In the genomic region with DNA sequence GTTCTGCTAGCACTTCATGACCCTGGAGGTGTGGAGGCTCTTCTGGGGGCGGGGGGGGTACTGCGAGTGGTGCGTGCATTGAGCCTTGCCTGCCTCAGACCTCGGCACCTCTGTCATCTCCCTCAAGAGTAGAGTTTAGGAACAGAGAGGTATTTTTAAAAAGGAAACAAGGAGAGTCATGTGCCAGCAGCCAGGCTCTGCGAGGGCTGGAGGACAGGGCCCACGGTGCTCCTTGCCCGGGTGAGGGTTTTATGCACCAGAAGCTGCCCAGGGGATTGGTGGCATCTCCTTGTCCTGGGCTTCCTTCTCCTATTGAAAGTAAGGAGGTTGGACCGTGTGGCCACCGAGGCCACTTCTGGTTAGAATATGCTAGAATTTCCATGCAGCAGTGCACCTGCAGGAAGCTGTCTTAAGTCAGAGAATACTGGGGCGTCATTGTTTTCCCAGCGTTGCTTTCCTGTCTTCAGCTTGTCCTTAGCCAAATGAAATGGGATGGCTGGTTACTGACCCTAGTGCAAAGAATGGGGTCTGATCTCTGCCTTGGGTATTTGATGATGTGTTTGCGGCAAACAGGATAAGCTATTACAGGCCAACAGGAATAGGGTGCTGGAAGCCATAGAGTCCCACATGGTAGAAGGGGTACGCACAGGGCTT, we compare ENCODE assay signal across 20 cellular contexts. TPM values are rescaled to one million over a fixed set of nuclear protein-coding genes. Genes with fewer than 3 reads are reported as not detected.
DNase-seq lines count a peak whose midpoint lies in the region; ATAC-seq, FAIRE-seq and TF ChIP-seq lines count a peak whose summit lies in the region.
"Had no signal": no experiment of that assay in that cellular context is flagged by ENCODE, and none has a peak within 500 bp of the region (broad histone marks: within the 10 kb centered on the region; RNA-seq: fewer than 3 reads in every experiment).

No MANE protein-coding gene starts in this region.

- H3K9me3 ChIP-seq in SK-N-MC (ENCODE audit: low read depth, low read length) (no peaks in the 10 kb centered on the region), HepG2 (ENCODE audit: low read length) (no peaks in the 10 kb centered on the region), upper lobe of right lung (no peaks in the 10 kb centered on the region)

- peaks cover 21% of the 10 kb centered on the region for H3K27me3 Mint-ChIP-seq in activated naive CD8-positive, alpha-beta T cell treated with anti-CD3 and anti-CD28 coated beads, Interleukin-2, amount 10 ng/mL, durations not matched to agents 7 days and 5 days
- H3K27me3 Mint-ChIP-seq in activated naive CD8-positive, alpha-beta T cell treated with anti-CD3 and anti-CD28 coated beads for 36 hours, result peaks cover 68% of the 10 kb centered on the region

- H3K4me1 ChIP-seq in HepG2 (ENCODE audit: insufficient read depth, low read length), result peaks cover 48% of the 10 kb centered on the region
- peaks cover 11% of the 10 kb centered on the region for H3K4me1 ChIP-seq in upper lobe of right lung

- no peak overlapping the region for H3K9ac ChIP-seq in SK-N-MC (ENCODE audit: insufficient read length)
- H3K9ac ChIP-seq in HepG2 (ENCODE audit: insufficient read depth, low read depth, low read length), result no peak overlapping the region

- H3K4me3 ChIP-seq in SK-N-MC (no peak overlapping the region), HepG2 (replicated peaks in 1 of 3; ENCODE audit: insufficient read depth in 1 of 3, low read depth in 2 of 3, low read length in 3 of 3) (no peak overlapping the region), upper lobe of right lung (no peak overlapping the region)
- H3K4me3 ChIP-seq: K562 had no signal

- TF ChIP-seq POLR2A in HepG2 (IDR thresholded peaks at IDR 0.05; ENCODE audit: insufficient read depth in 1 of 2, low read depth in 2 of 2, low read length in 2 of 2), result no peak; a peak in 1 of 4 replicates

- H3K4me1 Mint-ChIP-seq in activated naive CD8-positive, alpha-beta T cell treated with anti-CD3 and anti-CD28 coated beads, Interleukin-2, amount 10 ng/mL, durations not matched to agents 7 days and 5 days, result peaks cover 32% of the 10 kb centered on the region
- H3K4me1 Mint-ChIP-seq in activated naive CD8-positive, alpha-beta T cell treated with anti-CD3 and anti-CD28 coated beads for 36 hours, result peaks cover 24% of the 10 kb centered on the region

- H3K27ac Mint-ChIP-seq in activated naive CD8-positive, alpha-beta T cell treated with anti-CD3 and anti-CD28 coated beads, Interleukin-2, amount 10 ng/mL, durations not matched to agents 7 days and 5 days, result no peak overlapping the region
- H3K27ac Mint-ChIP-seq in activated naive CD8-positive, alpha-beta T cell treated with anti-CD3 and anti-CD28 coated beads for 36 hours, result no peak overlapping the region

- peaks cover 65% of the 10 kb centered on the region for H3K36me3 ChIP-seq in SK-N-MC (ENCODE audit: insufficient read depth, low read length)
- H3K36me3 ChIP-seq in HepG2 (replicated peaks in 1 of 2; ENCODE audit: control insufficient read depth in 1 of 2, insufficient read depth in 2 of 2, low read length in 2 of 2), result peaks cover 23 to 35% of the 10 kb centered on the region in 2 experiments
- H3K36me3 ChIP-seq in upper lobe of right lung, result no peaks in the 10 kb centered on the region

- FAIRE-seq in HepG2 (lab: Jason Lieb, UNC), result no peak
- FAIRE-seq: HTR-8/SVneo, K562 had no signal

- H3K27ac ChIP-seq in SK-N-MC (0 out of 2 replicates have a peak overlapping the region, but pooled peaks have one; percentile 25), HepG2 (ENCODE audit: extremely low read length, insufficient read depth, low read length) (no peak overlapping the region), upper lobe of right lung (no peak overlapping the region)

- CTCF ChIA-PET in HepG2 (lab: Yijun Ruan, JAX; ENCODE audit: low intra/inter-chr PET ratio, low total read pairs), result no interaction called here

- peaks cover 4% of the 10 kb centered on the region for H3K36me3 Mint-ChIP-seq in activated naive CD8-positive, alpha-beta T cell treated with anti-CD3 and anti-CD28 coated beads, Interleukin-2, amount 10 ng/mL, durations not matched to agents 7 days and 5 days
- H3K36me3 Mint-ChIP-seq in activated naive CD8-positive, alpha-beta T cell treated with anti-CD3 and anti-CD28 coated beads for 36 hours, result no peaks in the 10 kb centered on the region
- H3K36me3 Mint-ChIP-seq: CD4-positive, alpha-beta memory T cell had no signal

- no peak for DNase-seq in activated naive CD8-positive, alpha-beta T cell treated with anti-CD3 and anti-CD28 coated beads, Interleukin-2, amount 10 ng/mL, durations not matched to agents 7 days and 5 days
- no peak for DNase-seq in activated naive CD8-positive, alpha-beta T cell treated with anti-CD3 and anti-CD28 coated beads for 36 hours
- no peak for DNase-seq in SK-N-MC (ENCODE audit: low read depth, low spot score)
- no peak for DNase-seq in HepG2 (ENCODE audit: low spot score)
- DNase-seq in upper lobe of right lung, result peak; percentile 36
- DNase-seq in C1 segment of cervical spinal cord (lab: John Stamatoyannopoulos, UW), result no peak
- DNase-seq: 8988T; CD4-positive, alpha-beta memory T cell; NCI-H1092 treated with DMSO at 0.1 percent for 48 hours; NCI-H1694; NCI-H69; NK-92 treated with Interleukin-12 subunit alpha and Interleukin-12 subunit beta, amount 100 ng/mL, for 24 hours; PC-3 had no signal

- 99% methylated on average over 13 of the region's 13 CpGs for WGBS in HepG2 (ENCODE audit: low lambda C conversion rate)

- no peak for TF ChIP-seq RAD21 in HepG2 (CRISPR knock-in tag; IDR thresholded peaks at IDR 0.05)

- intact Hi-C loops in HepG2 (cut with micrococcal nuclease; ENCODE audit: unreplicated experiment), result no loop called here
- intact Hi-C loops in upper lobe of right lung (cut with DNase I), result loop anchor here (10.0 kb wide), 2 partner anchors 134 to 194 kb away; no protein-coding TSS in a partner anchor

- H2AFZ ChIP-seq in HepG2 (ENCODE audit: low read length), result no peak overlapping the region

- H4K20me1 ChIP-seq in HepG2 (ENCODE audit: insufficient read depth, low read length), result peaks cover 22% of the 10 kb centered on the region; the same call in 1 of the 2 replicates

- peak overlapping the region; percentile 59 for H3K4me3 Mint-ChIP-seq in activated naive CD8-positive, alpha-beta T cell treated with anti-CD3 and anti-CD28 coated beads, Interleukin-2, amount 10 ng/mL, durations not matched to agents 7 days and 5 days
- H3K4me3 Mint-ChIP-seq in activated naive CD8-positive, alpha-beta T cell treated with anti-CD3 and anti-CD28 coated beads for 36 hours, result no peak overlapping the region
- H3K4me3 Mint-ChIP-seq: CD4-positive, alpha-beta memory T cell had no signal

- ATAC-seq in activated naive CD8-positive, alpha-beta T cell treated with anti-CD3 and anti-CD28 coated beads, Interleukin-2, amount 10 ng/mL, durations not matched to agents 7 days and 5 days (ENCODE audit: low read depth), result no peak
- ATAC-seq in HepG2 (no peak), upper lobe of right lung (no peak), HG03469 (IDR thresholded peaks at IDR 0.05; ENCODE audit: unreplicated experiment) (no peak), HG03175 (IDR thresholded peaks at IDR 0.05; ENCODE audit: unreplicated experiment) (no peak)
- ATAC-seq: HCT116, K562, PC-3 had no signal

- POLR2A ChIA-PET in activated naive CD8-positive, alpha-beta T cell treated with anti-CD3 and anti-CD28 coated beads, Interleukin-2, amount 10 ng/mL, durations not matched to agents 7 days and 5 days (lab: Charles Lee), result interaction anchor here (1.1 to 2.0 kb wide), 3 partner anchors 16 to 58 kb away, joined by 3 to 10 read pairs (median 5); partner anchors contain the start of genes CBX4 and CBX8
- POLR2A ChIA-PET in HepG2 (lab: Yijun Ruan, JAX), result interaction anchor here (1.0 to 1.6 kb wide), 2 partner anchors 16 to 21 kb away, joined by 3 to 6 read pairs; partner anchors contain the start of gene CBX8

- in situ Hi-C loops in HepG2 (cut with HindIII; ENCODE audit: extremely low pct_ligation_motif_present, low pct_unique_long_range_greater_than_20kb), result no loop called here

- H3K9me3 Mint-ChIP-seq in activated naive CD8-positive, alpha-beta T cell treated with anti-CD3 and anti-CD28 coated beads, Interleukin-2, amount 10 ng/mL, durations not matched to agents 7 days and 5 days, result no peaks in the 10 kb centered on the region
- H3K9me3 Mint-ChIP-seq in activated naive CD8-positive, alpha-beta T cell treated with anti-CD3 and anti-CD28 coated beads for 36 hours, result no peaks in the 10 kb centered on the region

- no peak for TF ChIP-seq CTCF in HepG2 (CRISPR knock-in tag; IDR thresholded peaks at IDR 0.05)
- TF ChIP-seq CTCF in upper lobe of right lung (IDR thresholded peaks at IDR 0.05), result no peak

- no TSS peak for BruUV-seq in HepG2 (replicated peaks; lab: Mats Ljungman, UMichigan)

- no peak overlapping the region for H3K4me2 ChIP-seq in HepG2 (ENCODE audit: low read depth, low read length)

- peaks cover 16% of the 10 kb centered on the region for H3K79me2 ChIP-seq in HepG2 (ENCODE audit: insufficient read depth, low read length)

- TF ChIP-seq EP300 in HepG2 (IDR thresholded peaks at IDR 0.05; ENCODE audit: low read depth in 2 of 2, low read length in 2 of 2) (no peak), HepG2 (CRISPR knock-in tag; IDR thresholded peaks at IDR 0.05; ENCODE audit: borderline replicate concordance) (no peak)

- H3K27me3 ChIP-seq in HepG2 (ENCODE audit: control insufficient read depth in 1 of 2, insufficient read depth in 2 of 2, low read length in 2 of 2) (no peaks in the 10 kb centered on the region), upper lobe of right lung (peaks cover 54% of the 10 kb centered on the region)

RNA-seq across cellular contexts. Expression of gene CBX2, which starts 3.2 kb away (rescaled TPM):
- total RNA-seq in activated naive CD8-positive, alpha-beta T cell treated with anti-CD3 and anti-CD28 coated beads, Interleukin-2, amount 10 ng/mL, durations not matched to agents 7 days and 5 days, result 1 to 10 TPM; 9.2 to 9.6 TPM
- 1 to 10 TPM; 5.2 to 5.4 TPM for total RNA-seq in activated naive CD8-positive, alpha-beta T cell treated with anti-CD3 and anti-CD28 coated beads for 36 hours
- total RNA-seq in HepG2 (2016; rRNA removed; fragmentation: Illumina TruSeq; extraction: Trizol) (13.0 and 14.5 TPM in 2 replicates), upper lobe of right lung (3.4 TPM)
- total RNA-seq in HepG2 (2016; cell fraction: cytosol; rRNA removed; fragmentation: Illumina TruSeq; extraction: Trizol; ENCODE audit: low read depth), result 6.8 and 7.5 TPM in 2 replicates
- total RNA-seq in HepG2 (2016; cell fraction: insoluble cytoplasmic fraction; rRNA removed; fragmentation: Illumina TruSeq; extraction: Trizol), result 11.8 and 15.7 TPM in 2 replicates
- 9.1 and 10.9 TPM in 2 replicates for total RNA-seq in HepG2 (2016; cell fraction: membrane; rRNA removed; fragmentation: Illumina TruSeq; extraction: Trizol)
- 11.8 and 14.3 TPM in 2 replicates for total RNA-seq in HepG2 (2016; cell fraction: nucleus; rRNA removed; fragmentation: Illumina TruSeq; extraction: Trizol)
- polyA plus RNA-seq in HepG2 (2011; rRNA removed), result 31.1 and 40.2 TPM in 2 replicates
- polyA plus RNA-seq in HepG2 (2011; cell fraction: cytosol; rRNA removed), result 25.9 and 34.2 TPM in 2 replicates
- 90.7 and 95.7 TPM in 2 replicates for polyA plus RNA-seq in HepG2 (2011; cell fraction: nucleus; rRNA removed)
- polyA plus RNA-seq in HepG2 (2012), result 41.2 and 46.2 TPM in 2 replicates
- 4.2 and 5.6 TPM in 2 replicates for polyA plus RNA-seq in HepG2 (2016; cell fraction: cytosol; fragmentation: Illumina TruSeq; extraction: Trizol; ENCODE audit: low read depth)
- polyA plus RNA-seq in HepG2 (2016; cell fraction: insoluble cytoplasmic fraction; fragmentation: Illumina TruSeq; extraction: Trizol; ENCODE audit: low read depth), result 9.1 and 12.0 TPM in 2 replicates
- 3.9 and 6.0 TPM in 2 replicates for polyA plus RNA-seq in HepG2 (2016; cell fraction: membrane; fragmentation: Illumina TruSeq; extraction: Trizol; ENCODE audit: low read depth)
- polyA plus RNA-seq in HepG2 (2016; cell fraction: nucleus; fragmentation: Illumina TruSeq; extraction: Trizol; ENCODE audit: insufficient read depth, low read depth), result 18.6 and 21.1 TPM in 2 replicates
- polyA minus RNA-seq in HepG2 (2011; rRNA and poly(A)+ RNA removed; ENCODE audit: low replicate concordance), result 42.9 and 69.2 TPM in 2 replicates
- polyA minus RNA-seq in HepG2 (2011; cell fraction: cytosol; rRNA and poly(A)+ RNA removed), result 31.2 and 31.6 TPM in 2 replicates
- 17.8 and 22.4 TPM in 2 replicates for polyA minus RNA-seq in HepG2 (2011; cell fraction: nucleus; rRNA and poly(A)+ RNA removed)
- polyA plus RNA-seq: CD4-positive, alpha-beta memory T cell had no signal

RNA-seq across cellular contexts. Expression of gene CBX8, which starts 15.7 kb away (rescaled TPM):
- 1 to 10 TPM; 4.9 to 5.5 TPM for total RNA-seq in activated naive CD8-positive, alpha-beta T cell treated with anti-CD3 and anti-CD28 coated beads, Interleukin-2, amount 10 ng/mL, durations not matched to agents 7 days and 5 days
- total RNA-seq in activated naive CD8-positive, alpha-beta T cell treated with anti-CD3 and anti-CD28 coated beads for 36 hours, result 1 to 10 TPM; 3.5 to 4.1 TPM
- 12.0 and 12.6 TPM in 2 replicates for total RNA-seq in HepG2 (2016; rRNA removed; fragmentation: Illumina TruSeq; extraction: Trizol)
- 1.3 and 2.4 TPM in 2 replicates for total RNA-seq in HepG2 (2016; cell fraction: cytosol; rRNA removed; fragmentation: Illumina TruSeq; extraction: Trizol; ENCODE audit: low read depth)
- 12.8 and 13.5 TPM in 2 replicates for total RNA-seq in HepG2 (2016; cell fraction: insoluble cytoplasmic fraction; rRNA removed; fragmentation: Illumina TruSeq; extraction: Trizol)
- 4.8 and 5.6 TPM in 2 replicates for total RNA-seq in HepG2 (2016; cell fraction: membrane; rRNA removed; fragmentation: Illumina TruSeq; extraction: Trizol)
- total RNA-seq in HepG2 (2016; cell fraction: nucleus; rRNA removed; fragmentation: Illumina TruSeq; extraction: Trizol), result 5.7 and 8.6 TPM in 2 replicates
- 0.34 and 0.76 TPM in 2 replicates for polyA plus RNA-seq in HepG2 (2011; rRNA removed)
- polyA plus RNA-seq in HepG2 (2011; cell fraction: cytosol; rRNA removed), result 0.72 and 0.99 TPM in 2 replicates
- 3.4 and 5.0 TPM in 2 replicates for polyA plus RNA-seq in HepG2 (2011; cell fraction: nucleus; rRNA removed)
- 7.4 and 7.7 TPM in 2 replicates for polyA plus RNA-seq in HepG2 (2012)
- 0.54 and 0.80 TPM in 2 replicates for polyA plus RNA-seq in HepG2 (2016; cell fraction: cytosol; fragmentation: Illumina TruSeq; extraction: Trizol; ENCODE audit: low read depth)
- polyA plus RNA-seq in HepG2 (2016; cell fraction: insoluble cytoplasmic fraction; fragmentation: Illumina TruSeq; extraction: Trizol; ENCODE audit: low read depth), result 10.9 and 11.0 TPM in 2 replicates
- polyA plus RNA-seq in HepG2 (2016; cell fraction: membrane; fragmentation: Illumina TruSeq; extraction: Trizol; ENCODE audit: low read depth), result 1.4 TPM in 2 replicates
- polyA plus RNA-seq in HepG2 (2016; cell fraction: nucleus; fragmentation: Illumina TruSeq; extraction: Trizol; ENCODE audit: insufficient read depth, low read depth), result 15.7 and 18.7 TPM in 2 replicates
- 1.2 and 1.6 TPM in 2 replicates for polyA minus RNA-seq in HepG2 (2011; rRNA and poly(A)+ RNA removed; ENCODE audit: low replicate concordance)
- polyA minus RNA-seq in HepG2 (2011; cell fraction: cytosol; rRNA and poly(A)+ RNA removed), result 1.8 and 1.9 TPM in 2 replicates
- polyA minus RNA-seq in HepG2 (2011; cell fraction: nucleus; rRNA and poly(A)+ RNA removed), result 0.77 and 0.87 TPM in 2 replicates
- 4.9 TPM for total RNA-seq in upper lobe of right lung

RNA-seq across cellular contexts. Expression of gene ENPP7, which starts 50.4 kb away (rescaled TPM):
- total RNA-seq in activated naive CD8-positive, alpha-beta T cell treated with anti-CD3 and anti-CD28 coated beads, Interleukin-2, amount 10 ng/mL, durations not matched to agents 7 days and 5 days, result under 1 TPM in 1 of 2 experiments, not detected in 1; 0.14 TPM
- total RNA-seq in activated naive CD8-positive, alpha-beta T cell treated with anti-CD3 and anti-CD28 coated beads for 36 hours, result not detected
- total RNA-seq in HepG2 (2016; rRNA removed; fragmentation: Illumina TruSeq; extraction: Trizol) (0.76 and 2.2 TPM in 2 replicates), upper lobe of right lung (not detected)
- 0.30 TPM in 1 of 2 replicates, not detected in the other for total RNA-seq in HepG2 (2016; cell fraction: cytosol; rRNA removed; fragmentation: Illumina TruSeq; extraction: Trizol; ENCODE audit: low read depth)
- total RNA-seq in HepG2 (2016; cell fraction: insoluble cytoplasmic fraction; rRNA removed; fragmentation: Illumina TruSeq; extraction: Trizol), result 0.54 and 2.3 TPM in 2 replicates
- total RNA-seq in HepG2 (2016; cell fraction: membrane; rRNA removed; fragmentation: Illumina TruSeq; extraction: Trizol), result 0.28 and 0.41 TPM in 2 replicates
- total RNA-seq in HepG2 (2016; cell fraction: nucleus; rRNA removed; fragmentation: Illumina TruSeq; extraction: Trizol), result 3.2 and 3.4 TPM in 2 replicates
- polyA plus RNA-seq in HepG2 (2011; rRNA removed), result 1.1 and 2.2 TPM in 2 replicates
- polyA plus RNA-seq in HepG2 (2011; cell fraction: cytosol; rRNA removed), result 1.2 and 1.3 TPM in 2 replicates
- 5.5 and 5.6 TPM in 2 replicates for polyA plus RNA-seq in HepG2 (2011; cell fraction: nucleus; rRNA removed)
- 1.7 and 2.5 TPM in 2 replicates for polyA plus RNA-seq in HepG2 (2012)
- polyA plus RNA-seq in HepG2 (2016; cell fraction: cytosol; fragmentation: Illumina TruSeq; extraction: Trizol; ENCODE audit: low read depth), result 0.20 and 0.24 TPM in 2 replicates
- polyA plus RNA-seq in HepG2 (2016; cell fraction: insoluble cytoplasmic fraction; fragmentation: Illumina TruSeq; extraction: Trizol; ENCODE audit: low read depth), result 0.19 and 0.36 TPM in 2 replicates
- polyA plus RNA-seq in HepG2 (2016; cell fraction: membrane; fragmentation: Illumina TruSeq; extraction: Trizol; ENCODE audit: low read depth), result 0.15 and 0.29 TPM in 2 replicates
- 1.4 and 2.3 TPM in 2 replicates for polyA plus RNA-seq in HepG2 (2016; cell fraction: nucleus; fragmentation: Illumina TruSeq; extraction: Trizol; ENCODE audit: insufficient read depth, low read depth)
- polyA minus RNA-seq in HepG2 (2011; rRNA and poly(A)+ RNA removed; ENCODE audit: low replicate concordance), result 6.6 TPM in 1 of 2 replicates, not detected in the other
- polyA minus RNA-seq in HepG2 (2011; cell fraction: cytosol; rRNA and poly(A)+ RNA removed), result 0.79 and 1.1 TPM in 2 replicates
- 10.6 and 12.7 TPM in 2 replicates for polyA minus RNA-seq in HepG2 (2011; cell fraction: nucleus; rRNA and poly(A)+ RNA removed)
- total RNA-seq: K562, MCF 10A, PC-3, SK-MEL-5 had no signal
- polyA plus RNA-seq: K562 had no signal

RNA-seq across cellular contexts. Expression of gene CBX4, which starts 58.1 kb away (rescaled TPM):
- 10 to 100 TPM; 53.8 to 54.4 TPM for total RNA-seq in activated naive CD8-positive, alpha-beta T cell treated with anti-CD3 and anti-CD28 coated beads, Interleukin-2, amount 10 ng/mL, durations not matched to agents 7 days and 5 days
- 10 to 100 TPM; 18.2 to 18.6 TPM for total RNA-seq in activated naive CD8-positive, alpha-beta T cell treated with anti-CD3 and anti-CD28 coated beads for 36 hours
- total RNA-seq in HepG2 (2016; rRNA removed; fragmentation: Illumina TruSeq; extraction: Trizol) (17.1 and 25.8 TPM in 2 replicates), upper lobe of right lung (20.2 TPM)
- 4.7 and 4.8 TPM in 2 replicates for total RNA-seq in HepG2 (2016; cell fraction: cytosol; rRNA removed; fragmentation: Illumina TruSeq; extraction: Trizol; ENCODE audit: low read depth)
- 17.7 and 25.2 TPM in 2 replicates for total RNA-seq in HepG2 (2016; cell fraction: insoluble cytoplasmic fraction; rRNA removed; fragmentation: Illumina TruSeq; extraction: Trizol)
- 13.9 and 15.1 TPM in 2 replicates for total RNA-seq in HepG2 (2016; cell fraction: membrane; rRNA removed; fragmentation: Illumina TruSeq; extraction: Trizol)
- total RNA-seq in HepG2 (2016; cell fraction: nucleus; rRNA removed; fragmentation: Illumina TruSeq; extraction: Trizol), result 18.5 and 22.8 TPM in 2 replicates
- polyA plus RNA-seq in HepG2 (2011; rRNA removed), result 50.8 and 61.1 TPM in 2 replicates
- 31.1 and 45.6 TPM in 2 replicates for polyA plus RNA-seq in HepG2 (2011; cell fraction: cytosol; rRNA removed)
- polyA plus RNA-seq in HepG2 (2011; cell fraction: nucleus; rRNA removed), result 117 and 122 TPM in 2 replicates
- 27.9 and 32.4 TPM in 2 replicates for polyA plus RNA-seq in HepG2 (2012)
- 3.7 and 4.2 TPM in 2 replicates for polyA plus RNA-seq in HepG2 (2016; cell fraction: cytosol; fragmentation: Illumina TruSeq; extraction: Trizol; ENCODE audit: low read depth)
- 29.4 and 33.0 TPM in 2 replicates for polyA plus RNA-seq in HepG2 (2016; cell fraction: insoluble cytoplasmic fraction; fragmentation: Illumina TruSeq; extraction: Trizol; ENCODE audit: low read depth)
- 11.7 and 12.5 TPM in 2 replicates for polyA plus RNA-seq in HepG2 (2016; cell fraction: membrane; fragmentation: Illumina TruSeq; extraction: Trizol; ENCODE audit: low read depth)
- polyA plus RNA-seq in HepG2 (2016; cell fraction: nucleus; fragmentation: Illumina TruSeq; extraction: Trizol; ENCODE audit: insufficient read depth, low read depth), result 60.4 and 60.8 TPM in 2 replicates
- polyA minus RNA-seq in HepG2 (2011; rRNA and poly(A)+ RNA removed; ENCODE audit: low replicate concordance), result 17.1 and 51.0 TPM in 2 replicates
- 33.1 and 38.6 TPM in 2 replicates for polyA minus RNA-seq in HepG2 (2011; cell fraction: cytosol; rRNA and poly(A)+ RNA removed)
- polyA minus RNA-seq in HepG2 (2011; cell fraction: nucleus; rRNA and poly(A)+ RNA removed), result 17.8 and 25.2 TPM in 2 replicates
